In the genomic region with DNA sequence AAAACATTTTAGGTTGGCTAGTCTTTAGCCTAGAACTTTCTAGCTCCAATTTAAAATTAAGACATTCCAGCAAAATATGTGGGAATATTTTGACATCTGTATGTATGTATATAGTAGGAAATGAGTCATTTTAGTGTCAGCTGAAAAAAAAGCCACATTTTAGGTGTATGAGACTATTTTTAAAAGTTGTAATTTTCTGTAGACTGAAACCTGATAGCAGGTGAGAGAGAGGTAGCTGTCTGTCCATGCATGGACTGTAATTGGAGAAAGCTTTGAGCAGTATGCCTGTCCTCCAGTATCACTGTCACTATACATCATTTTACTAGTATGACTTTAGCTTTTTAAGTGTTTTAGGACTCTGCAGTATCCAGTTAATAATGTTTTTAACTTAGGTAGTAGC, we compare ENCODE assay signal across 1 cellular context.
TF ChIP-seq lines count a peak whose summit lies in the region.

No MANE protein-coding gene starts in this region.

TF ChIP-seq in IMR-90, 13 proteins besides CTCF, POLR2A, EP300 and RAD21 (continued from another document):
- TF ChIP-seq, protein P1, sequence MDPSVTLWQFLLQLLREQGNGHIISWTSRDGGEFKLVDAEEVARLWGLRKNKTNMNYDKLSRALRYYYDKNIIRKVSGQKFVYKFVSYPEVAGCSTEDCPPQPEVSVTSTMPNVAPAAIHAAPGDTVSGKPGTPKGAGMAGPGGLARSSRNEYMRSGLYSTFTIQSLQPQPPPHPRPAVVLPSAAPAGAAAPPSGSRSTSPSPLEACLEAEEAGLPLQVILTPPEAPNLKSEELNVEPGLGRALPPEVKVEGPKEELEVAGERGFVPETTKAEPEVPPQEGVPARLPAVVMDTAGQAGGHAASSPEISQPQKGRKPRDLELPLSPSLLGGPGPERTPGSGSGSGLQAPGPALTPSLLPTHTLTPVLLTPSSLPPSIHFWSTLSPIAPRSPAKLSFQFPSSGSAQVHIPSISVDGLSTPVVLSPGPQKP (IDR thresholded peaks at IDR 0.05; ENCODE audit: borderline replicate concordance, low read depth, low read length), result no peak
- TF ChIP-seq BHLHE40 (IDR thresholded peaks at IDR 0.05; ENCODE audit: low read depth, low read length) (no peak), RFX5 (IDR thresholded peaks at IDR 0.05; ENCODE audit: low read depth, low read length) (no peak), MAZ (IDR thresholded peaks at IDR 0.05; ENCODE audit: borderline replicate concordance, low read depth, low read length) (no peak), NFE2L2 (IDR thresholded peaks at IDR 0.05; ENCODE audit: low read depth, low read length) (no peak), MAFK (IDR thresholded peaks at IDR 0.05; ENCODE audit: low read depth, low read length) (no peak)
